10 cellular contexts compared by ENCODE assay signal in genomic region chr7:3861941-3862340, GRCh38.
DNase-seq lines count a peak whose midpoint lies in the region; ATAC-seq and FAIRE-seq lines count a peak whose summit lies in the region.
"Had no signal": no experiment of that assay in that cellular context is flagged by ENCODE, and none has a peak within 500 bp of the region (broad histone marks: within the 10 kb centered on the region; RNA-seq: fewer than 3 reads in every experiment).

No MANE protein-coding gene starts in this region.

- H3K27ac ChIP-seq in ACC112 (ENCODE audit: low read depth, low read length) (peak overlapping the region; percentile 64; the same call in 1 of the 2 replicates), mesodermal cell (ENCODE audit: low read depth, low read length, severe bottlenecking) (peak overlapping the region; percentile 13)
- H3K27ac ChIP-seq: cardiac muscle cell, parathyroid adenoma had no signal

- H3K4me3 ChIP-seq in ACC112 (ENCODE audit: low read depth, low read length): peak overlapping the region; percentile 29; the same call in 1 of the 2 replicates
- H3K4me3 ChIP-seq in mesodermal cell (ENCODE audit: extremely low read depth, insufficient read depth, low read length, poor library complexity, severe bottlenecking): no peak overlapping the region
- H3K4me3 ChIP-seq: cardiac muscle cell had no signal

- ATAC-seq in GM21367 (IDR thresholded peaks at IDR 0.05; ENCODE audit: unreplicated experiment) (no peak), GM19467 (IDR thresholded peaks at IDR 0.05; ENCODE audit: unreplicated experiment) (no peak)

- no peaks in the 10 kb centered on the region for H3K4me1 ChIP-seq in ACC112 (ENCODE audit: control insufficient read depth, insufficient read depth, low read length, unreplicated experiment)
- H3K4me1 ChIP-seq in mesodermal cell (ENCODE audit: control insufficient read depth, insufficient read depth, low read length, poor library complexity, severe bottlenecking): peaks cover 3% of the 10 kb centered on the region
- H3K4me1 ChIP-seq: parathyroid adenoma had no signal

- WGBS in mesodermal cell (ENCODE audit: insufficient coverage in 2 of 2), 2 experiments: 95 to 100% methylated on average over 2 of the region's 5 CpGs

- no peaks in the 10 kb centered on the region for H3K79me2 ChIP-seq in ACC112 (ENCODE audit: control insufficient read depth, insufficient read depth, low read length, unreplicated experiment)
- H3K79me2 ChIP-seq: parathyroid adenoma had no signal

- no peaks in the 10 kb centered on the region for H3K27me3 ChIP-seq in ACC112 (ENCODE audit: insufficient read depth, low read length)
- H3K27me3 ChIP-seq: cardiac muscle cell had no signal

- DNase-seq in HK-2 (ENCODE audit: unreplicated experiment) (peak; percentile 5), hepatic stellate cell (ENCODE audit: low spot score) (no peak), DMS 273 treated with DMSO at 0.1 percent for 48 hours (lab: John Stamatoyannopoulos, UW) (no peak)

- peak; percentile 96 for FAIRE-seq in endometrium (lab: Jason Lieb, UNC)

- no peaks in the 10 kb centered on the region for H3K36me3 ChIP-seq in ACC112 (ENCODE audit: insufficient read depth, low read length)
- H3K36me3 ChIP-seq in mesodermal cell (ENCODE audit: control insufficient read depth, insufficient read depth, low read length): no peaks in the 10 kb centered on the region
- H3K36me3 ChIP-seq: cardiac muscle cell had no signal

- H2AFZ ChIP-seq in ACC112 (ENCODE audit: low read length, unreplicated experiment): no peak overlapping the region
- H2AFZ ChIP-seq: parathyroid adenoma had no signal

- H3K9me3 ChIP-seq in mesodermal cell (ENCODE audit: control insufficient read depth, low read length): no peaks in the 10 kb centered on the region
